ENCODE assay signal across 9 cellular contexts in genomic region chr16:67547423-67548264, GRCh38. TPM values are rescaled to one million over a fixed set of nuclear protein-coding genes. Genes with fewer than 3 reads are reported as not detected.
DNase-seq lines count a peak whose midpoint lies in the region; TF ChIP-seq lines count a peak whose summit lies in the region.
"Had no signal": no experiment of that assay in that cellular context is flagged by ENCODE, and none has a peak within 500 bp of the region (broad histone marks: within the 10 kb centered on the region; RNA-seq: fewer than 3 reads in every experiment).

No MANE protein-coding gene starts in this region.

- H3K4me3 Mint-ChIP-seq in endodermal cell: no peak overlapping the region

- H3K27me3 ChIP-seq in dorsolateral prefrontal cortex (no peaks in the 10 kb centered on the region), stomach (no peaks in the 10 kb centered on the region), endodermal cell (ENCODE audit: control insufficient read depth, insufficient read depth, low read length, poor library complexity, severe bottlenecking) (no peaks in the 10 kb centered on the region)
- H3K27me3 ChIP-seq: uterus had no signal

- intact Hi-C loops in dorsolateral prefrontal cortex (cut with DNase I): loop anchor here (5.0 kb wide), 2 partner anchors 95 to 120 kb away; partner anchors contain the start of genes C16orf86 (in 1 of the 2) and ENKD1 (in 1 of the 2)
- intact Hi-C loops in stomach (cut with DNase I; ENCODE audit: low total_unique reads): loop anchor here (5.0 kb wide), 1 partner anchor 95 kb away; no protein-coding TSS in a partner anchor

- peak overlapping the region in 48 of 59 donors; percentile 1 to 80 (median 61) for H3K27ac ChIP-seq in dorsolateral prefrontal cortex
- peak overlapping the region in 4 of 5 donors; percentile 4 to 67 (median 60) for H3K27ac ChIP-seq in stomach
- no peak overlapping the region for H3K27ac ChIP-seq in endodermal cell (ENCODE audit: low read depth, low read length)

- DNase-seq in NCI-H510A treated with DMSO at 0.1 percent for 48 hours (lab: John Stamatoyannopoulos, UW) (peak; percentile 39), NCI-H510A (lab: John Stamatoyannopoulos, UW) (no peak), NCI-H2107 (lab: John Stamatoyannopoulos, UW) (peak; percentile 36), dorsolateral prefrontal cortex (no peak), stomach (no peak), NCI-H524 treated with DMSO at 0.1 percent for 48 hours (lab: John Stamatoyannopoulos, UW) (no peak), endodermal cell (no peak), NCI-H187 (lab: John Stamatoyannopoulos, UW) (no peak)

- no peak for TF ChIP-seq EP300 in stomach (IDR thresholded peaks at IDR 0.05)

- no peak overlapping the region for H3K9ac ChIP-seq in endodermal cell (ENCODE audit: extremely low read depth, low read length, poor library complexity, severe bottlenecking)

- H3K36me3 ChIP-seq in stomach (peaks cover 33 to 62% (median 47%) of the 10 kb centered on the region in 4 donors), endodermal cell (ENCODE audit: control insufficient read depth, insufficient read depth, low read length) (peaks cover 29% of the 10 kb centered on the region)
- H3K36me3 ChIP-seq: uterus had no signal

- WGBS in stomach, 5 donors: 55 to 71% (median 58%) methylated on average over 11 to 16 of the region's 16 CpGs
- 84 to 91% methylated on average over 4 to 16 of the region's 16 CpGs for WGBS in endodermal cell (ENCODE audit: insufficient coverage in 1 of 2, insufficient read length in 1 of 2), 2 experiments

- H3K27ac Mint-ChIP-seq in endodermal cell: no peak overlapping the region

- H3K27me3 Mint-ChIP-seq in endodermal cell (ENCODE audit: insufficient read depth): no peaks in the 10 kb centered on the region

- peaks cover 21% of the 10 kb centered on the region for H3K36me3 Mint-ChIP-seq in endodermal cell (ENCODE audit: low read depth)

- H3K9me3 ChIP-seq in stomach (no peaks in the 10 kb centered on the region), endodermal cell (ENCODE audit: control insufficient read depth, low read length) (no peaks in the 10 kb centered on the region)
- H3K9me3 ChIP-seq: uterus had no signal

- H3K9me3 Mint-ChIP-seq in endodermal cell: no peaks in the 10 kb centered on the region

- TF ChIP-seq POLR2A in stomach (IDR thresholded peaks at IDR 0.05): no peak

- TF ChIP-seq CTCF in dorsolateral prefrontal cortex (IDR thresholded peaks at IDR 0.05 in 54 of 56, conservative IDR thresholded peaks at IDR 0.05 in 2 of 56; ENCODE audit: low read depth in 1 of 56, partially characterized antibody in 56 of 56) (no peak), stomach (IDR thresholded peaks at IDR 0.05) (no peak), endodermal cell (conservative IDR thresholded peaks at IDR 0.05) (no peak)

- no peak overlapping the region for H3K4me3 ChIP-seq in dorsolateral prefrontal cortex
- H3K4me3 ChIP-seq in stomach: peak overlapping the region in 1 of 4 donors; percentile 4
- H3K4me3 ChIP-seq in endodermal cell (ENCODE audit: low read length): no peak overlapping the region
- H3K4me3 ChIP-seq: uterus had no signal

- H3K4me1 Mint-ChIP-seq in endodermal cell: no peaks in the 10 kb centered on the region

- H3K4me1 ChIP-seq in stomach (peaks cover 15 to 45% (median 30%) of the 10 kb centered on the region in 4 donors), endodermal cell (ENCODE audit: control insufficient read depth, insufficient read depth, low read length) (no peaks in the 10 kb centered on the region)

RNA-seq across cellular contexts. Expression of gene CTCF, which starts 14.7 kb away (rescaled TPM):
- total RNA-seq in dorsolateral prefrontal cortex (10 to 100 TPM; 34.3 to 54.9 (median 41.9) TPM), stomach (10 to 100 TPM; 29.2 to 47.3 (median 38.8) TPM), endodermal cell (10 to 100 TPM; 61.3 to 74.6 TPM)
- 10 to 100 TPM; 15.0 to 19.9 (median 17.9) TPM for polyA plus RNA-seq in stomach
- polyA plus RNA-seq in endodermal cell (2013, experiment 1 of 2): 62.2 TPM
- polyA plus RNA-seq in endodermal cell (2013, experiment 2 of 2): 62.9 TPM

RNA-seq across cellular contexts. Expression of gene RIPOR1, which starts 19.0 kb away (rescaled TPM):
- total RNA-seq in dorsolateral prefrontal cortex: 100 to 1,000 TPM in 114 of 120 experiments, 10 to 100 TPM in 6; 67.9 to 185 (median 128) TPM
- 100 to 1,000 TPM in 2 of 5 donors, 10 to 100 TPM in 3; 24.0 to 159 (median 38.4) TPM for total RNA-seq in stomach
- 10 to 100 TPM; 17.2 to 29.5 (median 23.4) TPM for polyA plus RNA-seq in stomach
- 10 to 100 TPM; 39.9 to 54.1 TPM for total RNA-seq in endodermal cell
- polyA plus RNA-seq in endodermal cell (2013, experiment 1 of 2): 29.8 TPM
- polyA plus RNA-seq in endodermal cell (2013, experiment 2 of 2): 29.6 TPM

Comparison
In these comparisons a context has a peak if more than half of its experiments do, and no peak if none do; other contexts are left out.
1. DNase-seq: peak in NCI-H510A treated with DMSO at 0.1 percent for 48 hours (single experiment) and NCI-H2107 (single experiment); none in NCI-H510A (single experiment), dorsolateral prefrontal cortex (0 of 10), stomach (single experiment), NCI-H524 treated with DMSO at 0.1 percent for 48 hours (single experiment), endodermal cell (single experiment) and NCI-H187 (0 of 2).